In genomic region chr2:206164261-206164862, GRCh38 we compare ENCODE assay signal across 8 cellular contexts. TPM values are rescaled to one million over a fixed set of nuclear protein-coding genes. Genes with fewer than 3 reads are reported as not detected.
DNase-seq lines count a peak whose midpoint lies in the region; ATAC-seq and TF ChIP-seq lines count a peak whose summit lies in the region.

No MANE protein-coding gene starts in this region.

- no peaks in the 10 kb centered on the region for H3K27me3 Mint-ChIP-seq in activated T-cell treated with anti-CD3 and anti-CD28 coated beads, Interleukin-2, amount 50 U/mL, for 4 hours (ENCODE audit: low read depth)

- no peaks in the 10 kb centered on the region for H3K9me3 Mint-ChIP-seq in activated T-cell treated with anti-CD3 and anti-CD28 coated beads, Interleukin-2, amount 50 U/mL, for 4 hours

- H3K27me3 ChIP-seq in cardiac muscle cell (no peaks in the 10 kb centered on the region), hepatocyte (no peaks in the 10 kb centered on the region)

- H3K4me3 Mint-ChIP-seq in activated T-cell treated with anti-CD3 and anti-CD28 coated beads, Interleukin-2, amount 50 U/mL, for 4 hours, result no peak overlapping the region

- ATAC-seq in left cardiac atrium (no peak), HG02973 (IDR thresholded peaks at IDR 0.05; ENCODE audit: unreplicated experiment) (no peak)
- no peak for ATAC-seq in activated T-cell treated with anti-CD3 and anti-CD28 coated beads, Interleukin-2, amount 50 U/mL, for 4 hours

- intact Hi-C loops in left cardiac atrium (cut with DNase I), result loop anchor here in 1 of 2 donors (5.0 to 10.0 kb wide), 2 partner anchors 113 to 280 kb away; partner anchors contain the start of gene ADAM23

- no peaks in the 10 kb centered on the region for H4K20me1 ChIP-seq in hepatocyte (ENCODE audit: insufficient read depth, poor library complexity, severe bottlenecking)

- H3K36me3 ChIP-seq in cardiac muscle cell (peaks cover 30% of the 10 kb centered on the region), hepatocyte (replicated peaks; ENCODE audit: insufficient read depth, low read depth) (peaks cover 3% of the 10 kb centered on the region)

- H3K4me2 ChIP-seq in hepatocyte, result no peak overlapping the region

- 82% methylated on average over 2 of the region's 2 CpGs for WGBS in hepatocyte (ENCODE audit: low lambda C conversion rate, missing lambda C conversion rate)

- no peaks in the 10 kb centered on the region for H3K9me2 ChIP-seq in hepatocyte (replicated peaks; ENCODE audit: insufficient read depth)

- peaks cover 32% of the 10 kb centered on the region for H3K4me1 Mint-ChIP-seq in activated T-cell treated with anti-CD3 and anti-CD28 coated beads, Interleukin-2, amount 50 U/mL, for 4 hours (ENCODE audit: low read depth)

- no peaks in the 10 kb centered on the region for H3K9me3 ChIP-seq in cardiac muscle cell (ENCODE audit: low read depth)
- H3K9me3 ChIP-seq in hepatocyte (ENCODE audit: low read depth), result no peaks in the 10 kb centered on the region

- no peak overlapping the region for H2AFZ ChIP-seq in hepatocyte

- H3K27ac ChIP-seq in cardiac muscle cell (no peak overlapping the region), hepatocyte (no peak overlapping the region)

- H3K4me3 ChIP-seq in cardiac muscle cell (no peak overlapping the region), hepatocyte (no peak overlapping the region)

- H3K36me3 Mint-ChIP-seq in activated T-cell treated with anti-CD3 and anti-CD28 coated beads, Interleukin-2, amount 50 U/mL, for 4 hours (ENCODE audit: insufficient read depth), result peaks cover 52% of the 10 kb centered on the region

- H3K4me1 ChIP-seq in cardiac muscle cell (ENCODE audit: low read depth) (peaks cover 5% of the 10 kb centered on the region), hepatocyte (ENCODE audit: insufficient read depth) (peaks cover 5% of the 10 kb centered on the region)

- H3K79me2 ChIP-seq in hepatocyte, result peaks cover 26% of the 10 kb centered on the region

- peak; percentile 24 to 56 for DNase-seq in cardiac muscle cell (ENCODE audit: low read depth in 1 of 2, low spot score in 1 of 2)
- no peak for DNase-seq in left cardiac atrium
- DNase-seq in NAMALWA (ENCODE audit: low spot score), result peak; percentile 45
- peak; percentile 8 for DNase-seq in activated T-cell treated with anti-CD3 and anti-CD28 coated beads, Interleukin-2, amount 50 U/mL, for 4 hours
- peak; percentile 47 for DNase-seq in hepatocyte (ENCODE audit: low spot score)
- DNase-seq in stimulated activated CD8-positive, alpha-beta memory T cell treated with anti-CD3 and anti-CD28 coated beads, Interleukin-12 subunit alpha, Interleukin-12 subunit beta, amount 100 ng/mL, for 1 hour (ENCODE audit: low read depth), result peak; percentile 15
- no peak for DNase-seq in NCI-H2029 treated with DMSO at 0.1 percent for 48 hours (lab: John Stamatoyannopoulos, UW)

- peak; percentile 68 for TF ChIP-seq CTCF in cardiac muscle cell (IDR thresholded peaks at IDR 0.05; ENCODE audit: low read depth, low read length)
- TF ChIP-seq CTCF in hepatocyte (IDR thresholded peaks at IDR 0.05; ENCODE audit: poor library complexity), result peak; percentile 84

RNA-seq across cellular contexts. Expression of gene EEF1B2, which starts 4.7 kb away (rescaled TPM):
- 390 and 474 TPM in 2 replicates for total RNA-seq in cardiac muscle cell
- 337 and 414 TPM in 2 replicates for polyA plus RNA-seq in cardiac muscle cell
- 100 to 1,000 TPM; 308 to 357 TPM for total RNA-seq in left cardiac atrium
- total RNA-seq in activated T-cell treated with anti-CD3 and anti-CD28 coated beads, Interleukin-2, amount 50 U/mL, for 4 hours, result 1,000 to 10,000 TPM; 1,014 to 1,071 (median 1,068) TPM
- 455 and 503 TPM in 2 replicates for total RNA-seq in hepatocyte
- 284 and 305 TPM in 2 replicates for polyA plus RNA-seq in hepatocyte

RNA-seq across cellular contexts. Expression of gene NDUFS1, which starts 5.1 kb away (rescaled TPM):
- total RNA-seq in cardiac muscle cell (145 and 191 TPM in 2 replicates), left cardiac atrium (100 to 1,000 TPM; 236 to 289 TPM), hepatocyte (92.7 and 121 TPM in 2 replicates)
- polyA plus RNA-seq in cardiac muscle cell (86.8 and 113 TPM in 2 replicates), hepatocyte (43.1 and 46.5 TPM in 2 replicates)
- 10 to 100 TPM; 70.4 to 74.1 (median 71.2) TPM for total RNA-seq in activated T-cell treated with anti-CD3 and anti-CD28 coated beads, Interleukin-2, amount 50 U/mL, for 4 hours

Comparison
In these comparisons a context has a peak if more than half of its experiments do, and no peak if none do; other contexts are left out.
1. DNase-seq: peak in cardiac muscle cell (2 of 2), NAMALWA (single experiment), activated T-cell treated with anti-CD3 and anti-CD28 coated beads, Interleukin-2, amount 50 U/mL, for 4 hours (single experiment), hepatocyte (single experiment) and stimulated activated CD8-positive, alpha-beta memory T cell treated with anti-CD3 and anti-CD28 coated beads, Interleukin-12 subunit alpha, Interleukin-12 subunit beta, amount 100 ng/mL, for 1 hour (single experiment); none in left cardiac atrium (single experiment) and NCI-H2029 treated with DMSO at 0.1 percent for 48 hours (single experiment).